In genomic region chr1:212608956-212609700, GRCh38 we compare ENCODE assay signal across 1 cellular context.
TF ChIP-seq lines count a peak whose summit lies in the region.

No MANE protein-coding gene starts in this region.

TF ChIP-seq in GM12878, 131 proteins besides CTCF, POLR2A, EP300 and RAD21 (continued from another document and continues in another):
- TF ChIP-seq, protein P1, sequence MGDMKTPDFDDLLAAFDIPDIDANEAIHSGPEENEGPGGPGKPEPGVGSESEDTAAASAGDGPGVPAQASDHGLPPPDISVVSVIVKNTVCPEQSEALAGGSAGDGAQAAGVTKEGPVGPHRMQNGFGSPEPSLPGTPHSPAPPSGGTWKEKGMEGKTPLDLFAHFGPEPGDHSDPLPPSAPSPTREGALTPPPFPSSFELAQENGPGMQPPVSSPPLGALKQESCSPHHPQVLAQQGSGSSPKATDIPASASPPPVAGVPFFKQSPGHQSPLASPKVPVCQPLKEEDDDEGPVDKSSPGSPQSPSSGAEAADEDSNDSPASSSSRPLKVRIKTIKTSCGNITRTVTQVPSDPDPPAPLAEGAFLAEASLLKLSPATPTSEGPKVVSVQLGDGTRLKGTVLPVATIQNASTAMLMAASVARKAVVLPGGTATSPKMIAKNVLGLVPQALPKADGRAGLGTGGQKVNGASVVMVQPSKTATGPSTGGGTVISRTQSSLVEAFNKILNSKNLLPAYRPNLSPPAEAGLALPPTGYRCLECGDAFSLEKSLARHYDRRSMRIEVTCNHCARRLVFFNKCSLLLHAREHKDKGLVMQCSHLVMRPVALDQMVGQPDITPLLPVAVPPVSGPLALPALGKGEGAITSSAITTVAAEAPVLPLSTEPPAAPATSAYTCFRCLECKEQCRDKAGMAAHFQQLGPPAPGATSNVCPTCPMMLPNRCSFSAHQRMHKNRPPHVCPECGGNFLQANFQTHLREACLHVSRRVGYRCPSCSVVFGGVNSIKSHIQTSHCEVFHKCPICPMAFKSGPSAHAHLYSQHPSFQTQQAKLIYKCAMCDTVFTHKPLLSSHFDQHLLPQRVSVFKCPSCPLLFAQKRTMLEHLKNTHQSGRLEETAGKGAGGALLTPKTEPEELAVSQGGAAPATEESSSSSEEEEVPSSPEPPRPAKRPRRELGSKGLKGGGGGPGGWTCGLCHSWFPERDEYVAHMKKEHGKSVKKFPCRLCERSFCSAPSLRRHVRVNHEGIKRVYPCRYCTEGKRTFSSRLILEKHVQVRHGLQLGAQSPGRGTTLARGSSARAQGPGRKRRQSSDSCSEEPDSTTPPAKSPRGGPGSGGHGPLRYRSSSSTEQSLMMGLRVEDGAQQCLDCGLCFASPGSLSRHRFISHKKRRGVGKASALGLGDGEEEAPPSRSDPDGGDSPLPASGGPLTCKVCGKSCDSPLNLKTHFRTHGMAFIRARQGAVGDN (IDR thresholded peaks at IDR 0.05) = 0 out of 2 replicates have a peak, but pooled peaks have one; percentile 6
- no peak for TF ChIP-seq ETV6 (conservative IDR thresholded peaks at IDR 0.05 in 1 of 2, IDR thresholded peaks at IDR 0.05 in 1 of 2; ENCODE audit: borderline replicate concordance in 1 of 2, low read depth in 1 of 2)
- no peak for TF ChIP-seq SIX5 (IDR thresholded peaks at IDR 0.05; ENCODE audit: low read depth, low read length, severe bottlenecking)
- TF ChIP-seq BACH1 (IDR thresholded peaks at IDR 0.05; ENCODE audit: borderline replicate concordance) = peak; percentile 80
- TF ChIP-seq SMARCA5 (IDR thresholded peaks at IDR 0.05) = peak; percentile 82; the same call in 1 of the 2 replicates
- TF ChIP-seq NFYA (IDR thresholded peaks at IDR 0.05; ENCODE audit: borderline replicate concordance, low read depth, low read length) = no peak
- TF ChIP-seq ZBTB11 (CRISPR knock-in tag; IDR thresholded peaks at IDR 0.05) = 0 out of 2 replicates have a peak, but pooled peaks have one; percentile 25
- peak; percentile 10; the same call in 1 of the 2 replicates for TF ChIP-seq NR2F1 (conservative IDR thresholded peaks at IDR 0.05)
- TF ChIP-seq POU2F2 (IDR thresholded peaks at IDR 0.05; ENCODE audit: borderline replicate concordance, low read depth, low read length) = no peak
- TF ChIP-seq, protein P2, sequence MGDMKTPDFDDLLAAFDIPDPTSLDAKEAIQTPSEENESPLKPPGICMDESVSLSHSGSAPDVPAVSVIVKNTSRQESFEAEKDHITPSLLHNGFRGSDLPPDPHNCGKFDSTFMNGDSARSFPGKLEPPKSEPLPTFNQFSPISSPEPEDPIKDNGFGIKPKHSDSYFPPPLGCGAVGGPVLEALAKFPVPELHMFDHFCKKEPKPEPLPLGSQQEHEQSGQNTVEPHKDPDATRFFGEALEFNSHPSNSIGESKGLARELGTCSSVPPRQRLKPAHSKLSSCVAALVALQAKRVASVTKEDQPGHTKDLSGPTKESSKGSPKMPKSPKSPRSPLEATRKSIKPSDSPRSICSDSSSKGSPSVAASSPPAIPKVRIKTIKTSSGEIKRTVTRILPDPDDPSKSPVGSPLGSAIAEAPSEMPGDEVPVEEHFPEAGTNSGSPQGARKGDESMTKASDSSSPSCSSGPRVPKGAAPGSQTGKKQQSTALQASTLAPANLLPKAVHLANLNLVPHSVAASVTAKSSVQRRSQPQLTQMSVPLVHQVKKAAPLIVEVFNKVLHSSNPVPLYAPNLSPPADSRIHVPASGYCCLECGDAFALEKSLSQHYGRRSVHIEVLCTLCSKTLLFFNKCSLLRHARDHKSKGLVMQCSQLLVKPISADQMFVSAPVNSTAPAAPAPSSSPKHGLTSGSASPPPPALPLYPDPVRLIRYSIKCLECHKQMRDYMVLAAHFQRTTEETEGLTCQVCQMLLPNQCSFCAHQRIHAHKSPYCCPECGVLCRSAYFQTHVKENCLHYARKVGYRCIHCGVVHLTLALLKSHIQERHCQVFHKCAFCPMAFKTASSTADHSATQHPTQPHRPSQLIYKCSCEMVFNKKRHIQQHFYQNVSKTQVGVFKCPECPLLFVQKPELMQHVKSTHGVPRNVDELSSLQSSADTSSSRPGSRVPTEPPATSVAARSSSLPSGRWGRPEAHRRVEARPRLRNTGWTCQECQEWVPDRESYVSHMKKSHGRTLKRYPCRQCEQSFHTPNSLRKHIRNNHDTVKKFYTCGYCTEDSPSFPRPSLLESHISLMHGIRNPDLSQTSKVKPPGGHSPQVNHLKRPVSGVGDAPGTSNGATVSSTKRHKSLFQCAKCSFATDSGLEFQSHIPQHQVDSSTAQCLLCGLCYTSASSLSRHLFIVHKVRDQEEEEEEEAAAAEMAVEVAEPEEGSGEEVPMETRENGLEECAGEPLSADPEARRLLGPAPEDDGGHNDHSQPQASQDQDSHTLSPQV (IDR thresholded peaks at IDR 0.05) = 0 out of 2 replicates have a peak, but pooled peaks have one; percentile 33
- TF ChIP-seq ATF3 (IDR thresholded peaks at IDR 0.05; ENCODE audit: borderline replicate concordance, extremely low read depth, low read depth, low read length) = no peak
- peak in 1 of 2 experiments; percentile 27; a peak in 1 of 3 replicates for TF ChIP-seq EGR1 (IDR thresholded peaks at IDR 0.05; ENCODE audit: borderline replicate concordance in 1 of 2, low read depth in 2 of 2, low read length in 2 of 2)
- TF ChIP-seq, protein P3, sequence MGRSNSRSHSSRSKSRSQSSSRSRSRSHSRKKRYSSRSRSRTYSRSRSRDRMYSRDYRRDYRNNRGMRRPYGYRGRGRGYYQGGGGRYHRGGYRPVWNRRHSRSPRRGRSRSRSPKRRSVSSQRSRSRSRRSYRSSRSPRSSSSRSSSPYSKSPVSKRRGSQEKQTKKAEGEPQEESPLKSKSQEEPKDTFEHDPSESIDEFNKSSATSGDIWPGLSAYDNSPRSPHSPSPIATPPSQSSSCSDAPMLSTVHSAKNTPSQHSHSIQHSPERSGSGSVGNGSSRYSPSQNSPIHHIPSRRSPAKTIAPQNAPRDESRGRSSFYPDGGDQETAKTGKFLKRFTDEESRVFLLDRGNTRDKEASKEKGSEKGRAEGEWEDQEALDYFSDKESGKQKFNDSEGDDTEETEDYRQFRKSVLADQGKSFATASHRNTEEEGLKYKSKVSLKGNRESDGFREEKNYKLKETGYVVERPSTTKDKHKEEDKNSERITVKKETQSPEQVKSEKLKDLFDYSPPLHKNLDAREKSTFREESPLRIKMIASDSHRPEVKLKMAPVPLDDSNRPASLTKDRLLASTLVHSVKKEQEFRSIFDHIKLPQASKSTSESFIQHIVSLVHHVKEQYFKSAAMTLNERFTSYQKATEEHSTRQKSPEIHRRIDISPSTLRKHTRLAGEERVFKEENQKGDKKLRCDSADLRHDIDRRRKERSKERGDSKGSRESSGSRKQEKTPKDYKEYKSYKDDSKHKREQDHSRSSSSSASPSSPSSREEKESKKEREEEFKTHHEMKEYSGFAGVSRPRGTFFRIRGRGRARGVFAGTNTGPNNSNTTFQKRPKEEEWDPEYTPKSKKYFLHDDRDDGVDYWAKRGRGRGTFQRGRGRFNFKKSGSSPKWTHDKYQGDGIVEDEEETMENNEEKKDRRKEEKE (IDR thresholded peaks at IDR 0.05) = no peak
- TF ChIP-seq, protein P4, sequence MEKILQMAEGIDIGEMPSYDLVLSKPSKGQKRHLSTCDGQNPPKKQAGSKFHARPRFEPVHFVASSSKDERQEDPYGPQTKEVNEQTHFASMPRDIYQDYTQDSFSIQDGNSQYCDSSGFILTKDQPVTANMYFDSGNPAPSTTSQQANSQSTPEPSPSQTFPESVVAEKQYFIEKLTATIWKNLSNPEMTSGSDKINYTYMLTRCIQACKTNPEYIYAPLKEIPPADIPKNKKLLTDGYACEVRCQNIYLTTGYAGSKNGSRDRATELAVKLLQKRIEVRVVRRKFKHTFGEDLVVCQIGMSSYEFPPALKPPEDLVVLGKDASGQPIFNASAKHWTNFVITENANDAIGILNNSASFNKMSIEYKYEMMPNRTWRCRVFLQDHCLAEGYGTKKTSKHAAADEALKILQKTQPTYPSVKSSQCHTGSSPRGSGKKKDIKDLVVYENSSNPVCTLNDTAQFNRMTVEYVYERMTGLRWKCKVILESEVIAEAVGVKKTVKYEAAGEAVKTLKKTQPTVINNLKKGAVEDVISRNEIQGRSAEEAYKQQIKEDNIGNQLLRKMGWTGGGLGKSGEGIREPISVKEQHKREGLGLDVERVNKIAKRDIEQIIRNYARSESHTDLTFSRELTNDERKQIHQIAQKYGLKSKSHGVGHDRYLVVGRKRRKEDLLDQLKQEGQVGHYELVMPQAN (conservative IDR thresholded peaks at IDR 0.05) = 0 out of 2 replicates have a peak, but pooled peaks have one; percentile 46
- 0 out of 2 replicates have a peak, but pooled peaks have one; percentile 19 for TF ChIP-seq DPF2 (IDR thresholded peaks at IDR 0.05)
- TF ChIP-seq EED (IDR thresholded peaks at IDR 0.05; ENCODE audit: low read depth) = peak; percentile 35; the same call in 1 of the 2 replicates
- peak; percentile 52; the same call in 1 of the 2 replicates for TF ChIP-seq GATAD2B (conservative IDR thresholded peaks at IDR 0.05; ENCODE audit: low read depth)
- TF ChIP-seq, protein P5, sequence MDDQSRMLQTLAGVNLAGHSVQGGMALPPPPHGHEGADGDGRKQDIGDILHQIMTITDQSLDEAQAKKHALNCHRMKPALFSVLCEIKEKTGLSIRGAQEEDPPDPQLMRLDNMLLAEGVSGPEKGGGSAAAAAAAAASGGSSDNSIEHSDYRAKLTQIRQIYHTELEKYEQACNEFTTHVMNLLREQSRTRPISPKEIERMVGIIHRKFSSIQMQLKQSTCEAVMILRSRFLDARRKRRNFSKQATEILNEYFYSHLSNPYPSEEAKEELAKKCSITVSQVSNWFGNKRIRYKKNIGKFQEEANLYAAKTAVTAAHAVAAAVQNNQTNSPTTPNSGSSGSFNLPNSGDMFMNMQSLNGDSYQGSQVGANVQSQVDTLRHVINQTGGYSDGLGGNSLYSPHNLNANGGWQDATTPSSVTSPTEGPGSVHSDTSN (IDR thresholded peaks at IDR 0.05; ENCODE audit: insufficient replicate concordance, low read depth, low read length) = no peak
- peak in 1 of 2 experiments; percentile 30; a peak in 2 of 4 replicates for TF ChIP-seq IKZF2 (IDR thresholded peaks at IDR 0.05)
- no peak for TF ChIP-seq RAD51 (IDR thresholded peaks at IDR 0.05)
- TF ChIP-seq ASH2L (IDR thresholded peaks at IDR 0.05; ENCODE audit: borderline replicate concordance, low read depth) = 0 out of 2 replicates have a peak, but pooled peaks have one; percentile 77
- TF ChIP-seq MEF2B (IDR thresholded peaks at IDR 0.05; ENCODE audit: partially characterized antibody, poor library complexity, severe bottlenecking) = peak; percentile 10
- peak; percentile 25 for TF ChIP-seq LARP7 (IDR thresholded peaks at IDR 0.05)
- no peak for TF ChIP-seq BCL3 (IDR thresholded peaks at IDR 0.05; ENCODE audit: borderline replicate concordance, insufficient read depth, low read depth, low read length, poor library complexity, severe bottlenecking)
- TF ChIP-seq RB1 (IDR thresholded peaks at IDR 0.05; ENCODE audit: borderline replicate concordance) = 0 out of 2 replicates have a peak, but pooled peaks have one; percentile 24
- TF ChIP-seq MTA3 (IDR thresholded peaks at IDR 0.05; ENCODE audit: borderline replicate concordance, low read length) = no peak
- TF ChIP-seq BHLHE40 (IDR thresholded peaks at IDR 0.05; ENCODE audit: borderline replicate concordance in 1 of 2, low read depth in 2 of 2, low read length in 1 of 2) = peak in 1 of 2 experiments; percentile 16; a peak in 1 of 4 replicates
